ENCODE assay signal across 17 cellular contexts in the genomic region with DNA sequence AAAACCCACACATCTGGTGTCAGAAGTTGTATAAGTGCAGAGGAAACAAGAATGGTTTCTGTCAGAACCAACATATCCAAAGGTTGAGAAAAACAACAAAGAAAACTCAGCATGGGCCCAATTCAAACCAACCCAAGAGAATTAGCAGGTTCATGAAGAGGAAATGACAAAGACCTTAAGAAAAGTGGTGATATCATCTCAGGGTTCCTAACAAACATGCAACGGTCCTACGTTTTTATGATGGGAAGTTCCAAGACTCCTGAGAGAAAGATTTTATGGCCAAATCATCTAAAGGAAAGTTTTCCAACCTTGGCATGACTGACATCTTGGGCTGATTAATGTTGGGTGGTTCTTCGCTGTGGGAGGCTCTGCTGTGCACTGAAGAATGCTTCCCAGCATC. TPM values are rescaled to one million over a fixed set of nuclear protein-coding genes. Genes with fewer than 3 reads are reported as not detected.
A peak's percentile ranks its signal among the peaks of the same experiment; 100 is the strongest.
DNase-seq lines count a peak whose midpoint lies in the region; ATAC-seq and TF ChIP-seq lines count a peak whose summit lies in the region.
"Had no signal": no experiment of that assay in that cellular context is flagged by ENCODE, and none has a peak within 500 bp of the region (broad histone marks: within the 10 kb centered on the region; RNA-seq: fewer than 3 reads in every experiment).

No MANE protein-coding gene starts in this region.

- TF ChIP-seq CTCF in MCF 10A (IDR thresholded peaks at IDR 0.05; ENCODE audit: unreplicated experiment) (no peak), mammary epithelial cell (conservative IDR thresholded peaks at IDR 0.05 in 1 of 2, IDR thresholded peaks at IDR 0.05 in 1 of 2; ENCODE audit: extremely low read depth in 1 of 2, insufficient read depth in 1 of 2, low read depth in 1 of 2, low read length in 2 of 2) (no peak), endodermal cell (conservative IDR thresholded peaks at IDR 0.05) (no peak), neural crest cell (conservative IDR thresholded peaks at IDR 0.05) (no peak)

- H4K20me1 ChIP-seq in mammary epithelial cell (ENCODE audit: insufficient read depth, low read length) = no peaks in the 10 kb centered on the region
- H4K20me1 ChIP-seq: BLaER1 had no signal

- intact Hi-C loops in MCF 10A (cut with micrococcal nuclease) (no loop called here), mammary epithelial cell (cut with micrococcal nuclease) (no loop called here)

- dilution Hi-C loops in mammary epithelial cell (cut with HindIII; ENCODE audit: low sequenced_read_pairs) = no loop called here

- H2AFZ ChIP-seq in mammary epithelial cell (ENCODE audit: low read depth, low read length) = no peak overlapping the region
- H2AFZ ChIP-seq: GM23338 had no signal

- H3K9ac ChIP-seq in mammary epithelial cell (ENCODE audit: insufficient read depth, low read length) (no peak overlapping the region), endodermal cell (ENCODE audit: extremely low read depth, low read length, poor library complexity, severe bottlenecking) (no peak overlapping the region)
- H3K9ac ChIP-seq: BLaER1 had no signal

- peaks cover 26% of the 10 kb centered on the region for H3K36me3 ChIP-seq in mammary epithelial cell (ENCODE audit: insufficient read depth, low read length)
- peaks cover 77% of the 10 kb centered on the region for H3K36me3 ChIP-seq in endodermal cell (ENCODE audit: control insufficient read depth, insufficient read depth, low read length)

- H3K4me1 Mint-ChIP-seq in MCF 10A (ENCODE audit: insufficient read depth, unreplicated experiment) (no peaks in the 10 kb centered on the region), endodermal cell (peaks cover 15% of the 10 kb centered on the region), neural crest cell (peaks cover 12% of the 10 kb centered on the region)

- no peak overlapping the region for H3K4me2 ChIP-seq in mammary epithelial cell (ENCODE audit: insufficient read depth, low read depth, low read length)
- H3K4me2 ChIP-seq: BLaER1, GM23338 had no signal

- H3K9me3 ChIP-seq in mammary epithelial cell (replicated peaks; ENCODE audit: insufficient read depth, low read length) (no peaks in the 10 kb centered on the region), endodermal cell (ENCODE audit: control insufficient read depth, low read length) (peaks cover 5% of the 10 kb centered on the region)
- H3K9me3 ChIP-seq: BLaER1, Caco-2 had no signal

- POLR2A ChIA-PET in MCF 10A (lab: Yijun Ruan, JAX) = no interaction called here

- peak overlapping the region; percentile 30 for H3K27ac Mint-ChIP-seq in MCF 10A (ENCODE audit: low read depth, unreplicated experiment)
- H3K27ac Mint-ChIP-seq in endodermal cell = peak overlapping the region; percentile 1
- H3K27ac Mint-ChIP-seq in neural crest cell (ENCODE audit: unreplicated experiment) = peak overlapping the region; percentile 8

- H3K4me3 ChIP-seq in mammary epithelial cell (replicated peaks in 1 of 3; ENCODE audit: insufficient read depth in 1 of 3, low read depth in 2 of 3, low read length in 3 of 3) (no peak overlapping the region), endodermal cell (ENCODE audit: low read length) (no peak overlapping the region)
- H3K4me3 ChIP-seq: BLaER1, GM12878, GM23338 had no signal

- H3K27ac ChIP-seq in mammary epithelial cell (ENCODE audit: insufficient read depth, low read depth, low read length) (no peak overlapping the region), endodermal cell (ENCODE audit: low read depth, low read length) (no peak overlapping the region)
- H3K27ac ChIP-seq: 22Rv1, BLaER1 had no signal

- H3K4me1 ChIP-seq in mammary epithelial cell (ENCODE audit: insufficient read depth, low read length) (no peaks in the 10 kb centered on the region), endodermal cell (ENCODE audit: control insufficient read depth, insufficient read depth, low read length) (no peaks in the 10 kb centered on the region)
- H3K4me1 ChIP-seq: BLaER1, Caco-2 had no signal

- no peak for TF ChIP-seq POLR2A in GM18505 (IDR thresholded peaks at IDR 0.05; ENCODE audit: borderline replicate concordance, extremely low read depth, insufficient read depth, insufficient read length)

- DNase-seq in MCF 10A (ENCODE audit: unreplicated experiment) (no peak), mammary epithelial cell (no peak), endodermal cell (no peak), neural crest cell (ENCODE audit: low read depth, low spot score) (no peak), NCI-H82 (lab: John Stamatoyannopoulos, UW) (no peak), HuH-7 (ENCODE audit: low spot score) (no peak)
- DNase-seq: AML-193; Caco-2; CD8-positive, alpha-beta memory T cell; DMS53; H7 had no signal

- peaks cover 22% of the 10 kb centered on the region for H3K79me2 ChIP-seq in mammary epithelial cell (ENCODE audit: insufficient read depth, low read length)

- H3K36me3 Mint-ChIP-seq in MCF 10A (ENCODE audit: insufficient read depth, unreplicated experiment) (peaks cover 57% of the 10 kb centered on the region), endodermal cell (ENCODE audit: low read depth) (peaks cover 68% of the 10 kb centered on the region), neural crest cell (ENCODE audit: low read depth) (peaks cover 13% of the 10 kb centered on the region)

- CTCF ChIA-PET in MCF 10A (lab: Yijun Ruan, JAX) = interaction anchor here (0.8 kb wide), 1 partner anchor 16 kb away, joined by 4 read pairs; no protein-coding TSS in a partner anchor
- CTCF ChIA-PET in mammary epithelial cell (lab: Charles Lee; ENCODE audit: low non-redundant PET) = no interaction called here

- in situ Hi-C loops in mammary epithelial cell (cut with MboI; ENCODE audit: low sequenced_read_pairs in 2 of 2) = no loop called here

- H3K27me3 Mint-ChIP-seq in MCF 10A (ENCODE audit: insufficient read depth, unreplicated experiment) (no peaks in the 10 kb centered on the region), endodermal cell (ENCODE audit: insufficient read depth) (no peaks in the 10 kb centered on the region), neural crest cell (ENCODE audit: low read depth) (no peaks in the 10 kb centered on the region)
- H3K27me3 Mint-ChIP-seq: CD8-positive, alpha-beta memory T cell; IgD-negative memory B cell had no signal

- H3K4me3 Mint-ChIP-seq in MCF 10A (ENCODE audit: unreplicated experiment) (no peak overlapping the region), endodermal cell (no peak overlapping the region), neural crest cell (no peak overlapping the region)
- H3K4me3 Mint-ChIP-seq: CD8-positive, alpha-beta memory T cell; GM23338; IgD-negative memory B cell had no signal

- WGBS in mammary epithelial cell (ENCODE audit: low coverage, missing lambda C conversion rate) = 83% methylated on average over 3 of the region's 3 CpGs
- WGBS in endodermal cell (ENCODE audit: insufficient coverage in 1 of 2, insufficient read length in 1 of 2), 2 experiments = 99 to 100% methylated on average over 2 to 3 of the region's 3 CpGs

- no TSS peak for BruUV-seq in MCF 10A (replicated peaks; lab: Mats Ljungman, UMichigan)
- BruUV-seq in mammary epithelial cell (replicated peaks; lab: Mats Ljungman, UMichigan) = no TSS peak

- ATAC-seq in GM18505 (IDR thresholded peaks at IDR 0.05; ENCODE audit: unreplicated experiment) = no peak
- ATAC-seq: GM12878, GM23338 had no signal

- H3K9me3 Mint-ChIP-seq in MCF 10A (ENCODE audit: unreplicated experiment) (no peaks in the 10 kb centered on the region), endodermal cell (no peaks in the 10 kb centered on the region), neural crest cell (no peaks in the 10 kb centered on the region)
- H3K9me3 Mint-ChIP-seq: CD8-positive, alpha-beta memory T cell; GM23338; IgD-negative memory B cell had no signal

- H3K27me3 ChIP-seq in mammary epithelial cell (ENCODE audit: insufficient read depth, low read length) = no peaks in the 10 kb centered on the region
- no peaks in the 10 kb centered on the region for H3K27me3 ChIP-seq in endodermal cell (ENCODE audit: control insufficient read depth, insufficient read depth, low read length, poor library complexity, severe bottlenecking)
- H3K27me3 ChIP-seq: BLaER1 had no signal

RNA-seq across cellular contexts. Expression of gene TFB1M, which starts 23.0 kb away (rescaled TPM):
- total RNA-seq in MCF 10A (2022) (26.8 and 31.0 TPM in 2 replicates), mammary epithelial cell (10 to 100 TPM; 17.0 to 42.7 TPM), endodermal cell (10 to 100 TPM; 38.8 to 43.0 TPM), neural crest cell (26.8 and 30.5 TPM in 2 replicates)
- 32.0 TPM for polyA plus RNA-seq in mammary epithelial cell
- 30.9 TPM for polyA minus RNA-seq in mammary epithelial cell
- polyA plus RNA-seq in endodermal cell (2013, experiment 1 of 2) = 19.8 TPM
- 17.0 TPM for polyA plus RNA-seq in endodermal cell (2013, experiment 2 of 2)

RNA-seq across cellular contexts. Expression of gene CLDN20, which starts 27.5 kb away (rescaled TPM):
- not detected in 2 replicates for total RNA-seq in MCF 10A (2022)
- total RNA-seq in mammary epithelial cell = under 1 TPM in 1 of 2 donors, not detected in 1; 0.26 TPM
- polyA plus RNA-seq in mammary epithelial cell = not detected
- not detected for polyA minus RNA-seq in mammary epithelial cell
- not detected for total RNA-seq in endodermal cell
- not detected for polyA plus RNA-seq in endodermal cell (2013, experiment 1 of 2)
- polyA plus RNA-seq in endodermal cell (2013, experiment 2 of 2) = not detected
- total RNA-seq in neural crest cell = not detected in 2 replicates
- total RNA-seq: Caco-2; CD8-positive, alpha-beta memory T cell; GM12878; GM23338; H7 had no signal
- polyA plus RNA-seq: CD8-positive, alpha-beta memory T cell; IgD-negative memory B cell had no signal
